Comparison of ENCODE assay signal across 10 cellular contexts in the genomic region with DNA sequence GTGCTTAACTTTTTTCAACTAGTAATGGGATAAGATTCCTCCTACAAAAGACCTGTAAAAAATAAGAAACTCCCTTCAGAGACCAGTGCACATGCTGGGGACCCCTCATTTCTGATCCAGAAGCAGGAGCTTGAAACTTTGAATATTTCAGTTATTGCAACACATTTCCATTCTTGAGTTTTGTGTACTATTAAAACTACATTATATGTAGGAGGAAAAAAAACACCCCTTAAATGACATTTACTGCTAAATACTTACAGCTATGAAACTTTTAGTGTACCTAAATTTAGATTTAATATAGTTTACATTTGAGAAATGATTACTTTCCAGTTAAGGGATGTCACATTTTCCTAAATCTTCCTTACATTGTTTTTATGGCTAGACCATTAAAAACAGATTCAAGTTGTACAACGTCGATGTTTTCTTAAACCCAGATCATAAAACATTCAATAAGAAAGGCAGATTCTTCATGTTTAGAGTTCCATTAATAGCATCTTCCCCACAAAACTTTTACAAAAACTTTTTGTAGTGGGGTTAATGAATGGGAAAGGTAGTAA. TPM values are rescaled to one million over a fixed set of nuclear protein-coding genes. Genes with fewer than 3 reads are reported as not detected.
DNase-seq lines count a peak whose midpoint lies in the region; ATAC-seq and TF ChIP-seq lines count a peak whose summit lies in the region.
"Had no signal": no experiment of that assay in that cellular context is flagged by ENCODE, and none has a peak within 500 bp of the region (broad histone marks: within the 10 kb centered on the region; RNA-seq: fewer than 3 reads in every experiment).

No MANE protein-coding gene starts in this region.

- H3K9me3 ChIP-seq in PC-3 (ENCODE audit: low read length) (no peaks in the 10 kb centered on the region), ectodermal cell (ENCODE audit: control insufficient read depth, low read length) (no peaks in the 10 kb centered on the region), thyroid gland (no peaks in the 10 kb centered on the region)

- POLR2A ChIA-PET in PC-3 (lab: Charles Lee; ENCODE audit: unreplicated experiment) = no interaction called here

- peaks cover 49% of the 10 kb centered on the region for H3K4me1 Mint-ChIP-seq in mesothelial cell of epicardium

- H3K27ac Mint-ChIP-seq in mesothelial cell of epicardium = peak overlapping the region; percentile 20
- H3K27ac Mint-ChIP-seq: dendritic cell treated with granulocyte-macrophage colony-stimulating factor and Interleukin-4, amounts not matched to agents 40 ng/mL and 50 ng/mL, for 4 days had no signal

- no peaks in the 10 kb centered on the region for H3K27me3 ChIP-seq in PC-3 (ENCODE audit: low read length)
- no peaks in the 10 kb centered on the region for H3K27me3 ChIP-seq in ectodermal cell (ENCODE audit: control insufficient read depth, insufficient read depth, low read length, poor library complexity, severe bottlenecking)
- no peaks in the 10 kb centered on the region for H3K27me3 ChIP-seq in thyroid gland

- peaks cover 18% of the 10 kb centered on the region for H3K36me3 Mint-ChIP-seq in mesothelial cell of epicardium

- no TSS peak for BruUV-seq in PC-3 (replicated peaks; lab: Mats Ljungman, UMichigan)

- no peak overlapping the region for H3K9ac ChIP-seq in PC-3 (ENCODE audit: low read length)

- H3K27me3 Mint-ChIP-seq in mesothelial cell of epicardium (ENCODE audit: low read depth) = no peaks in the 10 kb centered on the region

- no peaks in the 10 kb centered on the region for H3K9me2 ChIP-seq in PC-3 (replicated peaks; ENCODE audit: low read length)

- H3K4me3 Mint-ChIP-seq in mesothelial cell of epicardium = peak overlapping the region; percentile 4
- H3K4me3 Mint-ChIP-seq: dendritic cell treated with granulocyte-macrophage colony-stimulating factor and Interleukin-4, amounts not matched to agents 40 ng/mL and 50 ng/mL, for 4 days had no signal

- H3K36me3 ChIP-seq in PC-3 (ENCODE audit: low read depth, low read length) (peaks cover 6% of the 10 kb centered on the region; the same call in 1 of the 2 replicates), ectodermal cell (ENCODE audit: control insufficient read depth, insufficient read depth, low read length) (peaks cover 6% of the 10 kb centered on the region), thyroid gland (peaks cover 0 to 4% of the 10 kb centered on the region in 2 donors)

- H3K4me1 ChIP-seq in PC-3 (ENCODE audit: insufficient read depth, low read length) = peaks cover 49% of the 10 kb centered on the region
- H3K4me1 ChIP-seq in ectodermal cell (ENCODE audit: control insufficient read depth, insufficient read depth, low read length) = peaks cover 14% of the 10 kb centered on the region
- peaks cover 32 to 47% of the 10 kb centered on the region in 2 donors for H3K4me1 ChIP-seq in thyroid gland

- 76 to 97% methylated on average over 2 of the region's 2 CpGs for WGBS in ectodermal cell, 2 experiments
- WGBS in thyroid gland, 2 donors = 15 to 25% methylated on average over 2 of the region's 2 CpGs

- TF ChIP-seq CTCF in PC-3 (conservative IDR thresholded peaks at IDR 0.05; ENCODE audit: low read depth, low read length) = no peak
- no peak for TF ChIP-seq CTCF in mesothelial cell of epicardium (IDR thresholded peaks at IDR 0.05; ENCODE audit: unreplicated experiment)
- no peak for TF ChIP-seq CTCF in thyroid gland (IDR thresholded peaks at IDR 0.05)

- H3K4me3 ChIP-seq in PC-3 (ENCODE audit: low read length) (peak overlapping the region; percentile 97; the same call in 1 of the 2 replicates), ectodermal cell (ENCODE audit: insufficient read depth, low read depth, low read length) (peak overlapping the region; percentile 86), thyroid gland (replicated peaks in 1 of 3) (peak overlapping the region in 2 of 3 donors; percentile 8 to 68)

- H3F3A ChIP-seq in PC-3 (ENCODE audit: low read length, unreplicated experiment) = no peaks in the 10 kb centered on the region

- intact Hi-C loops in PC-3 (cut with micrococcal nuclease) = loop anchor here (5.0 to 10.0 kb wide), 4 partner anchors 141 to 569 kb away; no protein-coding TSS in a partner anchor
- intact Hi-C loops in thyroid gland (cut with DNase I) = no loop called here

- 0 out of 2 replicates have a peak overlapping the region, but pooled peaks have one; percentile 10 for H2AFZ ChIP-seq in PC-3 (ENCODE audit: low read length)

- peaks cover 67% of the 10 kb centered on the region for H3K79me2 ChIP-seq in PC-3 (ENCODE audit: low read length)

- peak overlapping the region; percentile 78 for H3K4me2 ChIP-seq in PC-3 (ENCODE audit: low read length)

- no peak for TF ChIP-seq POLR2A in thyroid gland (IDR thresholded peaks at IDR 0.05)

- CTCF ChIA-PET in PC-3 (lab: Charles Lee) = no interaction called here

- H4K20me1 ChIP-seq in PC-3 (ENCODE audit: low read length) = no peaks in the 10 kb centered on the region

- H3K9me3 Mint-ChIP-seq in mesothelial cell of epicardium = no peaks in the 10 kb centered on the region
- H3K9me3 Mint-ChIP-seq: dendritic cell treated with granulocyte-macrophage colony-stimulating factor and Interleukin-4, amounts not matched to agents 40 ng/mL and 50 ng/mL, for 4 days had no signal

- no peak for ATAC-seq in PC-3
- ATAC-seq in HG02642 (IDR thresholded peaks at IDR 0.05; ENCODE audit: poor library complexity, unreplicated experiment) = no peak
- ATAC-seq in HG02678 (IDR thresholded peaks at IDR 0.05; ENCODE audit: unreplicated experiment) = no peak

- no peak overlapping the region for H3K27ac ChIP-seq in PC-3 (ENCODE audit: low read length)
- H3K27ac ChIP-seq in ectodermal cell (ENCODE audit: insufficient read depth, low read depth, low read length, poor library complexity, severe bottlenecking) = no peak overlapping the region
- H3K27ac ChIP-seq in thyroid gland = peak overlapping the region; percentile 90 to 99 (median 97)

- no peak for DNase-seq in PC-3
- no peak for DNase-seq in mesothelial cell of epicardium (ENCODE audit: low spot score in 2 of 2, unreplicated experiment in 2 of 2)
- DNase-seq in thyroid gland = no peak
- DNase-seq in A172 (ENCODE audit: low spot score) = no peak
- no peak for DNase-seq in H4 (ENCODE audit: low spot score)
- DNase-seq: GOT3 had no signal

RNA-seq across cellular contexts. Expression of gene LRIG3, which starts 4.1 kb away (rescaled TPM):
- total RNA-seq in PC-3 (2014; rRNA removed) = 8.6 and 10.8 TPM in 2 replicates
- 33.9 TPM for polyA plus RNA-seq in ectodermal cell (2013, experiment 1 of 4)
- polyA plus RNA-seq in ectodermal cell (2013, experiment 2 of 4) = 31.2 TPM
- 29.2 TPM for polyA plus RNA-seq in ectodermal cell (2013, experiment 3 of 4)
- 35.5 TPM for polyA plus RNA-seq in ectodermal cell (2013, experiment 4 of 4)
- total RNA-seq in mesothelial cell of epicardium = 16.2 to 22.3 TPM (median 20.3 TPM) in 3 replicates
- total RNA-seq in thyroid gland = 100 to 1,000 TPM; 163 to 222 (median 193) TPM
- total RNA-seq in A172 (2014; rRNA removed; shearing (Covaris generic)) = 17.9 and 30.7 TPM in 2 replicates
- 36.0 and 42.1 TPM in 2 replicates for total RNA-seq in H4 (2014; rRNA removed; shearing (Covaris generic))

Comparison
In these comparisons a context has a peak if more than half of its experiments do, and no peak if none do; other contexts are left out.
1. H3K27ac ChIP-seq: peak in thyroid gland (3 of 3); none in PC-3 (single experiment) and ectodermal cell (single experiment).
2. H3K4me3 ChIP-seq: peak in every context shown above with its lines; median percentile 97 in PC-3; 86 in ectodermal cell; 38 in thyroid gland.